ENCODE assay signal across 12 cellular contexts in the genomic region with DNA sequence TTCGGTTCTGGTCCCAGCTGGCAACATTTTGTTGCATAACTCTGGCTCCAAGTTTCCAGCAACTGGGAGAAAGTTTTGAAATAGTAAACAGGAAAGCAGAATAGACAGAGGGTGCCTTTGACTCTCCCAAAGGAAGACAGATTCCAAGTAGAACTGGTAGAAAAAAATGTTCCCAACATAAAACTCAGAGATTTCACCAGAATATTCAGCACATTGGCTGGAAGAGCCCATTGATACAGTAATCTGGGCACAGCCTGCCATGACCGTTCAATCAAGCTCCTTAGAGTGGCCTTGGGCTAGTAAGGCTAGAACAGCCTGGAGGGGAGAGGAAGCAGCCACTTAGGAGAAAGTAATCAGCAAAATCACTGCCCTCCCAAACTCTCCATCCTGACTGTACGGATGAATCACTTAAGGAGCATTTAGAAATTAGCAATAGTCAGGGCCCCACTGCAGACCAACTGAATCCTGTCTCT.
DNase-seq lines count a peak whose midpoint lies in the region; ATAC-seq and TF ChIP-seq lines count a peak whose summit lies in the region.
"Had no signal": no experiment of that assay in that cellular context is flagged by ENCODE, and none has a peak within 500 bp of the region (broad histone marks: within the 10 kb centered on the region; RNA-seq: fewer than 3 reads in every experiment).

No MANE protein-coding gene starts in this region.

- H3K36me3 Mint-ChIP-seq in neural crest cell (ENCODE audit: low read depth), result peaks cover 5% of the 10 kb centered on the region

- intact Hi-C loops in Right ventricle myocardium inferior (cut with DNase I), result loop anchor here (5.0 kb wide), 1 partner anchor 223 kb away; no protein-coding TSS in a partner anchor
- intact Hi-C loops in cardiac septum (cut with DNase I), result loop anchor here (5.0 kb wide), 1 partner anchor 218 kb away; a partner anchor contains a TSS

- H3K27ac Mint-ChIP-seq in neural crest cell (ENCODE audit: unreplicated experiment), result peak overlapping the region; percentile 79

- H3K4me1 Mint-ChIP-seq in neural crest cell, result peaks cover 75% of the 10 kb centered on the region

- peaks cover 5% of the 10 kb centered on the region for H3K9me3 Mint-ChIP-seq in neural crest cell

- DNase-seq in Right ventricle myocardium inferior (ENCODE audit: missing footprints) (no peak), cardiac septum (ENCODE audit: low spot score) (no peak), fibroblast of mammary gland (ENCODE audit: low read depth) (peak; percentile 86), neural crest cell (ENCODE audit: low read depth, low spot score) (no peak), NCI-H510A (lab: John Stamatoyannopoulos, UW) (no peak)
- DNase-seq in stimulated activated CD4-positive, alpha-beta T cell treated with anti-CD3 and anti-CD28 coated beads, Interleukin-15, amount 100 ng/mL, for 24 hours, result no peak
- DNase-seq: NCI-H2107; small intestine; stimulated activated naive CD4-positive, alpha-beta T cell had no signal

- no peaks in the 10 kb centered on the region for H3K27me3 Mint-ChIP-seq in neural crest cell (ENCODE audit: low read depth)

- no peak overlapping the region for H3K4me3 ChIP-seq in fibroblast of mammary gland (ENCODE audit: control insufficient read depth, low read depth, low read length)
- H3K4me3 ChIP-seq: cardiac muscle cell had no signal

- H3K4me3 Mint-ChIP-seq in neural crest cell, result peak overlapping the region; percentile 3

- TF ChIP-seq CTCF in fibroblast of mammary gland (conservative IDR thresholded peaks at IDR 0.05; ENCODE audit: control insufficient read depth, insufficient read depth, low read depth, low read length) (no peak), neural crest cell (conservative IDR thresholded peaks at IDR 0.05) (no peak)

- ATAC-seq in Right ventricle myocardium inferior (peak; percentile 83), HG03565 (IDR thresholded peaks at IDR 0.05; ENCODE audit: unreplicated experiment) (no peak), GM21737 (IDR thresholded peaks at IDR 0.05; ENCODE audit: unreplicated experiment) (no peak)
